ENCODE assay signal across 22 cellular contexts in genomic region chr14:22793976-22794375, GRCh38.
"Had no signal": no experiment of that assay in that cellular context is flagged by ENCODE, and none has a peak within 500 bp of the region (broad histone marks: within the 10 kb centered on the region; RNA-seq: fewer than 3 reads in every experiment).

No MANE protein-coding gene starts in this region.

- H3K9me3 ChIP-seq: ovary, psoas muscle, sigmoid colon, spleen, tibial artery had no signal

- H3K4me3 ChIP-seq: dorsolateral prefrontal cortex, lung, ovary, psoas muscle, sigmoid colon, spleen, tibial artery had no signal

- H3K27ac Mint-ChIP-seq: activated CD4-positive, alpha-beta memory T cell treated with anti-CD3 and anti-CD28 coated beads, Interleukin-2, amount 10 ng/mL, durations not matched to agents 7 days and 5 days; activated T-helper 17 cell treated with anti-CD3 and anti-CD28 coated beads, Interleukin-2, amount 50 U/mL, for 72 hours; brain had no signal

- H3K36me3 Mint-ChIP-seq: brain had no signal

- DNase-seq: activated CD4-positive, alpha-beta memory T cell treated with anti-CD3 and anti-CD28 coated beads, Interleukin-2, amount 10 ng/mL, durations not matched to agents 7 days and 5 days; activated CD4-positive, alpha-beta T cell treated with anti-CD3 and anti-CD28 coated beads for 48 hours; activated CD4-positive, CD25-positive, alpha-beta regulatory T cell; activated naive CD4-positive, alpha-beta T cell; activated T-cell treated with anti-CD3 and anti-CD28 coated beads, Interleukin-2, amount 50 U/mL, for 1 hour; caudate nucleus; dorsolateral prefrontal cortex; erythroblast; foreskin melanocyte; hypothalamus; islet precursor cell; ovary; psoas muscle; sigmoid colon; spleen; stimulated activated naive CD4-positive, alpha-beta T cell treated with Interleukin-2 at 50 U/mL for 16 hours; substantia nigra; tibial artery had no signal

- H3K4me1 ChIP-seq: psoas muscle, sigmoid colon, tibial artery had no signal

- H3K27ac ChIP-seq: dorsolateral prefrontal cortex, ovary, psoas muscle, sigmoid colon, tibial artery had no signal

- H3K36me3 ChIP-seq: ovary, sigmoid colon, tibial artery had no signal

- H3K4me1 Mint-ChIP-seq: activated T-helper 17 cell treated with anti-CD3 and anti-CD28 coated beads, Interleukin-2, amount 50 U/mL, for 72 hours had no signal

- H3K9me3 Mint-ChIP-seq: activated CD4-positive, alpha-beta memory T cell treated with anti-CD3 and anti-CD28 coated beads, Interleukin-2, amount 10 ng/mL, durations not matched to agents 7 days and 5 days; activated T-helper 17 cell treated with anti-CD3 and anti-CD28 coated beads, Interleukin-2, amount 50 U/mL, for 72 hours had no signal

- H3K4me3 Mint-ChIP-seq: activated CD4-positive, alpha-beta memory T cell treated with anti-CD3 and anti-CD28 coated beads, Interleukin-2, amount 10 ng/mL, durations not matched to agents 7 days and 5 days; activated T-helper 17 cell treated with anti-CD3 and anti-CD28 coated beads, Interleukin-2, amount 50 U/mL, for 72 hours; brain had no signal

- H3K27me3 ChIP-seq: ovary, sigmoid colon, spleen, tibial artery had no signal

- ATAC-seq: activated T-helper 17 cell treated with anti-CD3 and anti-CD28 coated beads, Interleukin-2, amount 50 U/mL, for 72 hours; left lobe of liver; psoas muscle had no signal
